In the genomic region with DNA sequence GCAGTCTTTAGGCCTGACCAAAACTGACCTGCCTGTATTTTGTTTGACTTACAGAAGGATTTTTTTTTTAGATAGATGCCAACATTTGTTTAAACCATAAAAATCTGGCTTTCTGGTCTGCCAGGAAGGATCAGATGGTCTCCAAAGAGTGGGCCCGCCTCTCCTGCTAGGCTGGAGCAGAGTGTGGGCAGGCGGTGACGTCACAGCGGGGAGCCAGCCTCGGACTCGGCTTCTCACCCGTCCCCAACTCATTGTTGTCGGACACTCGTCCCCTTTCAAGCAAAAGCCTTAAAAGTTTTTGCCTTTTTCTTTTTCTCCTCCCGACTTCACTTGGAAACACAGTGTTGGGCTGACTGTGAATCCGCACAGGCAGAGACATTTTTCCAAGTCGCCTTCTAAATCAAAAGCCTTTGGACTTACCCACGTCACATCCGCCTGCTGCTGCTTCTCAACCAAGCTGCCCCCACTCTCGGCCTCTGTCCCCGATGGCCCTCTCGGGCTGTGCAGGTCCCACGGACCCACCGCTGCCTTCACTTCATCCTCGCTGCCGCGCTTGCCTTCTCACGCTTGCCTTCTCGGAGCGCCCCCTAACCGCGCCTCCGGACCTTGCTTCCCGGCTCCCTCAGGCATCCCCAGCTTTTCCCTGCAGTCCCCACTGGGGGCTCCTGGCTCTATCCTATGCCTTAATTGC, we compare ENCODE assay signal across 9 cellular contexts. TPM values are rescaled to one million over a fixed set of nuclear protein-coding genes. Genes with fewer than 3 reads are reported as not detected.
A peak's percentile ranks its signal among the peaks of the same experiment; 100 is the strongest.
DNase-seq lines count a peak whose midpoint lies in the region; ATAC-seq and TF ChIP-seq lines count a peak whose summit lies in the region.
"Had no signal": no experiment of that assay in that cellular context is flagged by ENCODE, and none has a peak within 500 bp of the region (broad histone marks: within the 10 kb centered on the region; RNA-seq: fewer than 3 reads in every experiment).

No MANE protein-coding gene starts in this region.

- peak overlapping the region; percentile 36 for H3K4me2 ChIP-seq in BLaER1

- H3K4me1 Mint-ChIP-seq in glutamatergic neuron (ENCODE audit: low read depth, unreplicated experiment), result peaks cover 5% of the 10 kb centered on the region

- H3K27me3 ChIP-seq in BLaER1, result no peaks in the 10 kb centered on the region

- 0 out of 2 replicates have a peak overlapping the region, but pooled peaks have one; percentile 3 for H3K9ac ChIP-seq in BLaER1

- peak overlapping the region; percentile 55 for H3K4me3 ChIP-seq in BLaER1

- ATAC-seq in HG02759 (IDR thresholded peaks at IDR 0.05; ENCODE audit: unreplicated experiment), result no peak

- intact Hi-C loops in posterior cingulate gyrus (cut with DNase I), result loop anchor here (5.0 kb wide), 2 partner anchors 33 to 53 kb away; a partner anchor contains a TSS

- peak overlapping the region; percentile 82 for H3K4me3 Mint-ChIP-seq in glutamatergic neuron (ENCODE audit: unreplicated experiment)

- H3K9me3 Mint-ChIP-seq in glutamatergic neuron (ENCODE audit: unreplicated experiment), result peaks cover 38% of the 10 kb centered on the region

- in situ Hi-C loops in ACHN (cut with HindIII; ENCODE audit: low pct_ligation_motif_present, low pct_unique_long_range_greater_than_20kb, low sequenced_read_pairs), result no loop called here

- peaks cover 16% of the 10 kb centered on the region for H3K27me3 Mint-ChIP-seq in glutamatergic neuron (ENCODE audit: unreplicated experiment)

- H4K20me1 ChIP-seq in BLaER1, result no peaks in the 10 kb centered on the region

- peaks cover 13% of the 10 kb centered on the region for H3K4me1 ChIP-seq in BLaER1

- no peak for TF ChIP-seq CTCF in glutamatergic neuron (IDR thresholded peaks at IDR 0.05; ENCODE audit: partially characterized antibody, unreplicated experiment)

- H3K9me3 ChIP-seq in BLaER1, result peaks cover 91% of the 10 kb centered on the region

- no peaks in the 10 kb centered on the region for H3K36me3 ChIP-seq in BLaER1

- peak overlapping the region; percentile 43 for H3K27ac Mint-ChIP-seq in glutamatergic neuron (ENCODE audit: unreplicated experiment)

- peaks cover 33% of the 10 kb centered on the region for H3K36me3 Mint-ChIP-seq in glutamatergic neuron (ENCODE audit: unreplicated experiment)

- H3K27ac ChIP-seq in BLaER1, result no peak overlapping the region

- peak; percentile 70 for DNase-seq in OCI-M1 (lab: John Stamatoyannopoulos, UW)
- peak; percentile 45 for DNase-seq in glutamatergic neuron
- peak; percentile 55 to 96 (median 72) for DNase-seq in posterior cingulate gyrus
- DNase-seq in NCI-H2107 (lab: John Stamatoyannopoulos, UW), result no peak
- DNase-seq in H4 (ENCODE audit: low spot score), result no peak
- no peak for DNase-seq in ACHN
- DNase-seq: T-helper 1 cell had no signal

RNA-seq across cellular contexts. Expression of a gene that starts 4.1 kb away (rescaled TPM):
- 16.6 TPM for total RNA-seq in glutamatergic neuron (ENCODE audit: unreplicated experiment)
- total RNA-seq in H4 (2014; rRNA removed; shearing (Covaris generic)), result not detected in 2 replicates

RNA-seq across cellular contexts. Expression of a gene that starts 21.1 kb away (rescaled TPM):
- 7.7 TPM for total RNA-seq in glutamatergic neuron (ENCODE audit: unreplicated experiment)
- 1.8 TPM in 1 of 2 replicates, not detected in the other for total RNA-seq in H4 (2014; rRNA removed; shearing (Covaris generic))

RNA-seq across cellular contexts. Expression of a gene that starts 43.1 kb away (rescaled TPM):
- total RNA-seq in glutamatergic neuron (ENCODE audit: unreplicated experiment), result 66.7 TPM
- total RNA-seq in H4 (2014; rRNA removed; shearing (Covaris generic)), result 2.2 and 3.8 TPM in 2 replicates

RNA-seq across cellular contexts. Expression of a gene that starts 52.3 kb away (rescaled TPM):
- 58.2 TPM for total RNA-seq in glutamatergic neuron (ENCODE audit: unreplicated experiment)
- total RNA-seq in H4 (2014; rRNA removed; shearing (Covaris generic)), result 6.5 and 7.7 TPM in 2 replicates

Comparison
In these comparisons a context has a peak if more than half of its experiments do, and no peak if none do; other contexts are left out.
1. DNase-seq: peak in OCI-M1 (single experiment), glutamatergic neuron (single experiment) and posterior cingulate gyrus (10 of 10); none in NCI-H2107 (single experiment), H4 (single experiment) and ACHN (single experiment).
2. RNA of a gene that starts 4.1 kb away (total RNA-seq): 16.6 TPM in glutamatergic neuron (single experiment); not detected in H4; every median in the first group is over 10 times any median in the second.
3. RNA of a gene that starts 43.1 kb away (total RNA-seq): 66.7 TPM in glutamatergic neuron (single experiment); 2.2 to 3.8 TPM in H4; every median in the first group is over 10 times any median in the second.